Comparison of ENCODE assay signal across 8 cellular contexts in genomic region chr2:9423922-9424272, GRCh38. TPM values are rescaled to one million over a fixed set of nuclear protein-coding genes. Genes with fewer than 3 reads are reported as not detected.
A peak's percentile ranks its signal among the peaks of the same experiment; 100 is the strongest.
DNase-seq lines count a peak whose midpoint lies in the region; ATAC-seq and TF ChIP-seq lines count a peak whose summit lies in the region.

No MANE protein-coding gene starts in this region.

- H3K27ac Mint-ChIP-seq in CD4-positive, alpha-beta T cell: no peak overlapping the region

- no peak for TF ChIP-seq CTCF in CD4-positive, alpha-beta T cell (IDR thresholded peaks at IDR 0.05)
- TF ChIP-seq CTCF in adrenal gland (IDR thresholded peaks at IDR 0.05) (no peak), stomach (IDR thresholded peaks at IDR 0.05) (no peak)

- ATAC-seq in CD4-positive, alpha-beta T cell (ENCODE audit: poor library complexity): peak; percentile 27
- ATAC-seq in GM19395 (IDR thresholded peaks at IDR 0.05; ENCODE audit: unreplicated experiment): peak; percentile 12

- peak overlapping the region; percentile 73 for H3K27ac ChIP-seq in CD4-positive, alpha-beta T cell (ENCODE audit: low read depth, low read length)
- H3K27ac ChIP-seq in adrenal gland: peak overlapping the region in 4 of 5 donors; percentile 80 to 95 (median 93)
- peak overlapping the region; percentile 87 to 96 (median 95) for H3K27ac ChIP-seq in stomach

- peak in 5 of 10 experiments; percentile 5 to 15 (median 13) for DNase-seq in CD4-positive, alpha-beta T cell
- no peak for DNase-seq in Jurkat, Clone E6-1 (ENCODE audit: low read depth, low spot score)
- peak in 3 of 7 donors; percentile 22 to 58 (median 26) for DNase-seq in adrenal gland
- DNase-seq in kidney tubule cell (ENCODE audit: low spot score): peak; percentile 32
- no peak for DNase-seq in stomach
- DNase-seq in occipital lobe (lab: John Stamatoyannopoulos, UW): no peak
- DNase-seq in posterior cingulate gyrus: no peak

- CTCF ChIA-PET in CD4-positive, alpha-beta T cell (lab: Charles Lee): no interaction called here

- peaks cover 0 to 34% of the 10 kb centered on the region in 2 donors for H3K4me1 ChIP-seq in adrenal gland (replicated peaks in 1 of 2)
- peaks cover 22 to 51% (median 33%) of the 10 kb centered on the region in 4 donors for H3K4me1 ChIP-seq in stomach

- H3K36me3 ChIP-seq in adrenal gland (replicated peaks in 1 of 2): peaks cover 0 to 1% of the 10 kb centered on the region in 2 donors
- peaks cover 0 to 5% (median 3%) of the 10 kb centered on the region in 4 donors for H3K36me3 ChIP-seq in stomach

- POLR2A ChIA-PET in CD4-positive, alpha-beta T cell (lab: Charles Lee): interaction anchor here (0.7 to 3.8 kb wide), 6 partner anchors 31 to 1359 kb away, joined by 3 to 50 read pairs (median 8); partner anchors contain the start of genes ADAM17, IAH1, ODC1 and YWHAQ

- no peaks in the 10 kb centered on the region for H3K27me3 Mint-ChIP-seq in CD4-positive, alpha-beta T cell

- no peaks in the 10 kb centered on the region for H3K9me3 ChIP-seq in CD4-positive, alpha-beta T cell (ENCODE audit: control insufficient read depth, low read length)
- no peaks in the 10 kb centered on the region for H3K9me3 ChIP-seq in adrenal gland (replicated peaks in 1 of 3)
- no peaks in the 10 kb centered on the region for H3K9me3 ChIP-seq in stomach

- 0 to 1% (median 1%) methylated on average over 18 to 21 of the region's 21 CpGs for WGBS in adrenal gland, 4 donors
- 0 to 1% (median 0%) methylated on average over 21 of the region's 21 CpGs for WGBS in stomach, 5 donors

- no peaks in the 10 kb centered on the region for H3K27me3 ChIP-seq in CD4-positive, alpha-beta T cell (ENCODE audit: control insufficient read depth, insufficient read depth, low read length)
- H3K27me3 ChIP-seq in adrenal gland: no peaks in the 10 kb centered on the region
- no peaks in the 10 kb centered on the region for H3K27me3 ChIP-seq in stomach

- TF ChIP-seq EP300 in stomach (IDR thresholded peaks at IDR 0.05): no peak

- H3K4me3 Mint-ChIP-seq in CD4-positive, alpha-beta T cell: no peak overlapping the region

- no peaks in the 10 kb centered on the region for H3K9me3 Mint-ChIP-seq in CD4-positive, alpha-beta T cell

- peaks cover 32% of the 10 kb centered on the region for H3K4me1 Mint-ChIP-seq in CD4-positive, alpha-beta T cell (ENCODE audit: low read depth)

- intact Hi-C loops in CD4-positive, alpha-beta T cell (cut with DNase I, micrococcal nuclease): loop anchor here (1.0 to 10.0 kb wide), 9 partner anchors 48 to 1391 kb away; partner anchors contain the start of genes IAH1 (in 2 of the 2), KIDINS220 (in 2 of the 2), KLF11 (in 1 of the 2) and MBOAT2 (in 1 of the 2)
- intact Hi-C loops in adrenal gland (cut with DNase I) (no loop called here), stomach (cut with DNase I; ENCODE audit: low total_unique reads) (no loop called here), posterior cingulate gyrus (cut with DNase I) (loop anchor here (1.0 to 10.0 kb wide), 4 partner anchors 50 to 282 kb away; partner anchors contain the start of genes ADAM17, ASAP2 and IAH1)

- peak overlapping the region; percentile 97 for H3K4me3 ChIP-seq in Jurkat, Clone E6-1 (ENCODE audit: low read length)
- H3K4me3 ChIP-seq in adrenal gland: peak overlapping the region; percentile 66 to 90 (median 83)
- peak overlapping the region; percentile 72 to 86 (median 80) for H3K4me3 ChIP-seq in stomach

- peaks cover 24% of the 10 kb centered on the region for H3K36me3 Mint-ChIP-seq in CD4-positive, alpha-beta T cell (ENCODE audit: low read depth)

- no peak for TF ChIP-seq POLR2A in adrenal gland (IDR thresholded peaks at IDR 0.05)
- no peak for TF ChIP-seq POLR2A in stomach (IDR thresholded peaks at IDR 0.05)

RNA-seq across cellular contexts. Expression of gene CPSF3, which starts 0.4 kb away (rescaled TPM):
- 10 to 100 TPM; 13.2 to 13.8 TPM for total RNA-seq in CD4-positive, alpha-beta T cell
- 124 TPM for polyA plus RNA-seq in Jurkat, Clone E6-1 (2012; ENCODE audit: insufficient read depth, insufficient read length)
- total RNA-seq in adrenal gland (10 to 100 TPM; 22.3 to 38.1 (median 32.5) TPM), stomach (10 to 100 TPM in 4 of 5 donors, 1 to 10 TPM in 1; 8.2 to 55.3 (median 19.7) TPM), occipital lobe (34.6 TPM)
- polyA plus RNA-seq in adrenal gland (10 to 100 TPM; 20.9 to 37.8 (median 22.8) TPM), stomach (10 to 100 TPM; 12.4 to 15.0 (median 13.3) TPM)

RNA-seq across cellular contexts. Expression of gene ITGB1BP1, which starts 0.6 kb away (rescaled TPM):
- 10 to 100 TPM; 24.4 to 25.0 TPM for total RNA-seq in CD4-positive, alpha-beta T cell
- 104 TPM for polyA plus RNA-seq in Jurkat, Clone E6-1 (2012; ENCODE audit: insufficient read depth, insufficient read length)
- 100 to 1,000 TPM in 1 of 8 donors, 10 to 100 TPM in 7; 35.7 to 103 (median 59.0) TPM for total RNA-seq in adrenal gland
- 100 to 1,000 TPM in 2 of 3 donors, 10 to 100 TPM in 1; 87.7 to 109 (median 108) TPM for polyA plus RNA-seq in adrenal gland
- total RNA-seq in stomach: 100 to 1,000 TPM in 1 of 5 donors, 10 to 100 TPM in 4; 20.1 to 117 (median 36.2) TPM
- 10 to 100 TPM; 67.8 to 78.5 (median 71.5) TPM for polyA plus RNA-seq in stomach
- 60.7 TPM for total RNA-seq in occipital lobe

RNA-seq across cellular contexts. Expression of gene IAH1, which starts 50.5 kb away (rescaled TPM):
- 10 to 100 TPM; 54.8 to 57.3 TPM for total RNA-seq in CD4-positive, alpha-beta T cell
- 82.4 TPM for polyA plus RNA-seq in Jurkat, Clone E6-1 (2012; ENCODE audit: insufficient read depth, insufficient read length)
- 100 to 1,000 TPM in 3 of 8 donors, 10 to 100 TPM in 5; 61.9 to 203 (median 84.5) TPM for total RNA-seq in adrenal gland
- 100 to 1,000 TPM in 1 of 3 donors, 10 to 100 TPM in 2; 74.4 to 172 (median 77.4) TPM for polyA plus RNA-seq in adrenal gland
- 100 to 1,000 TPM in 1 of 5 donors, 10 to 100 TPM in 4; 29.8 to 204 (median 34.9) TPM for total RNA-seq in stomach
- 10 to 100 TPM; 69.5 to 75.4 (median 69.6) TPM for polyA plus RNA-seq in stomach
- 78.1 TPM for total RNA-seq in occipital lobe

Comparison
In these comparisons a context has a peak if more than half of its experiments do, and no peak if none do; other contexts are left out.
1. intact Hi-C loops: an anchor here in CD4-positive, alpha-beta T cell (1.0 to 10.0 kb wide) and posterior cingulate gyrus (1.0 to 10.0 kb wide); none called in adrenal gland and stomach.